ENCODE assay signal across 1 cellular context in the genomic region with DNA sequence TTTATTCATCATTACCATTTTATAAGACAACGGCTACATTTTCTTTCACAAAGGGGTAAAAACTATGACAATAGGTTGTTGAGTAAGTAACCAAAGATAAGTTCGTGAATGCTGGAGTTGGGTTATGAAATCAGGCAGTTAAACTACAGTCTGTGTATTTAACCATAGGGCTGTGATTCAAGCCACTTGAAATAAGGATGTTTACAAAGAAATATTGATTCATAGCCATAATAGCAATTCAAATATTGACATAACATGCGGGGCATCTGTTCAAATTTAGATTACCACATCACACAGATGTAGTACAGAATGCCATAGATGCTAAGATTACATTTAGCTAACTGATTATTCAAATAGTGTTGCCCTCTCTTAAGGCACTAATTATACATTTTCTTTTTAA.
A peak's percentile ranks its signal among the peaks of the same experiment; 100 is the strongest.
TF ChIP-seq lines count a peak whose summit lies in the region.

No MANE protein-coding gene starts in this region.

TF ChIP-seq in HepG2, 621 proteins besides CTCF, POLR2A, EP300 and RAD21 (continued from another document and continues in another):
- TF ChIP-seq ZNF652 (CRISPR knock-in tag; IDR thresholded peaks at IDR 0.05; ENCODE audit: borderline replicate concordance, low read depth), result no peak
- TF ChIP-seq ZNF605 (CRISPR knock-in tag; IDR thresholded peaks at IDR 0.05), result no peak
- no peak for TF ChIP-seq ZNF644 (CRISPR knock-in tag; IDR thresholded peaks at IDR 0.05; ENCODE audit: low read depth)
- TF ChIP-seq ESRRA (CRISPR knock-in tag; IDR thresholded peaks at IDR 0.05; ENCODE audit: low read depth), result no peak
- TF ChIP-seq ZFP1 (CRISPR knock-in tag; IDR thresholded peaks at IDR 0.05), result no peak
- no peak for TF ChIP-seq TP53 (CRISPR knock-in tag; conservative IDR thresholded peaks at IDR 0.05)
- TF ChIP-seq, protein P1, sequence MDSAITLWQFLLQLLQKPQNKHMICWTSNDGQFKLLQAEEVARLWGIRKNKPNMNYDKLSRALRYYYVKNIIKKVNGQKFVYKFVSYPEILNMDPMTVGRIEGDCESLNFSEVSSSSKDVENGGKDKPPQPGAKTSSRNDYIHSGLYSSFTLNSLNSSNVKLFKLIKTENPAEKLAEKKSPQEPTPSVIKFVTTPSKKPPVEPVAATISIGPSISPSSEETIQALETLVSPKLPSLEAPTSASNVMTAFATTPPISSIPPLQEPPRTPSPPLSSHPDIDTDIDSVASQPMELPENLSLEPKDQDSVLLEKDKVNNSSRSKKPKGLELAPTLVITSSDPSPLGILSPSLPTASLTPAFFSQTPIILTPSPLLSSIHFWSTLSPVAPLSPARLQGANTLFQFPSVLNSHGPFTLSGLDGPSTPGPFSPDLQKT (CRISPR knock-in tag; IDR thresholded peaks at IDR 0.05; ENCODE audit: borderline replicate concordance), result no peak
- TF ChIP-seq ZMAT3 (CRISPR knock-in tag; conservative IDR thresholded peaks at IDR 0.05), result no peak
- no peak for TF ChIP-seq ZNF232 (CRISPR knock-in tag; IDR thresholded peaks at IDR 0.05; ENCODE audit: borderline replicate concordance)
- TF ChIP-seq ZNF230 (CRISPR knock-in tag; IDR thresholded peaks at IDR 0.05), result no peak
- no peak for TF ChIP-seq HOXD1 (CRISPR knock-in tag; IDR thresholded peaks at IDR 0.05)
- no peak for TF ChIP-seq BHLHE40 (IDR thresholded peaks at IDR 0.05; ENCODE audit: low read length)
- 0 out of 2 replicates have a peak, but pooled peaks have one; percentile 17 for TF ChIP-seq RXRB (CRISPR knock-in tag; IDR thresholded peaks at IDR 0.05; ENCODE audit: borderline replicate concordance)
- no peak for TF ChIP-seq MEIS2 (CRISPR knock-in tag; IDR thresholded peaks at IDR 0.05)
- no peak for TF ChIP-seq ZNF10 (CRISPR knock-in tag; IDR thresholded peaks at IDR 0.05; ENCODE audit: borderline replicate concordance, low read depth)
- TF ChIP-seq KAT8 (CRISPR knock-in tag; IDR thresholded peaks at IDR 0.05), result no peak
- TF ChIP-seq PHB2 (IDR thresholded peaks at IDR 0.05; ENCODE audit: partially characterized antibody), result no peak
- no peak for TF ChIP-seq ZNF234 (CRISPR knock-in tag; conservative IDR thresholded peaks at IDR 0.05)
- TF ChIP-seq ZNF17 (CRISPR knock-in tag; IDR thresholded peaks at IDR 0.05), result no peak
- no peak for TF ChIP-seq RFXANK (CRISPR knock-in tag; IDR thresholded peaks at IDR 0.05)
- TF ChIP-seq, protein P2, sequence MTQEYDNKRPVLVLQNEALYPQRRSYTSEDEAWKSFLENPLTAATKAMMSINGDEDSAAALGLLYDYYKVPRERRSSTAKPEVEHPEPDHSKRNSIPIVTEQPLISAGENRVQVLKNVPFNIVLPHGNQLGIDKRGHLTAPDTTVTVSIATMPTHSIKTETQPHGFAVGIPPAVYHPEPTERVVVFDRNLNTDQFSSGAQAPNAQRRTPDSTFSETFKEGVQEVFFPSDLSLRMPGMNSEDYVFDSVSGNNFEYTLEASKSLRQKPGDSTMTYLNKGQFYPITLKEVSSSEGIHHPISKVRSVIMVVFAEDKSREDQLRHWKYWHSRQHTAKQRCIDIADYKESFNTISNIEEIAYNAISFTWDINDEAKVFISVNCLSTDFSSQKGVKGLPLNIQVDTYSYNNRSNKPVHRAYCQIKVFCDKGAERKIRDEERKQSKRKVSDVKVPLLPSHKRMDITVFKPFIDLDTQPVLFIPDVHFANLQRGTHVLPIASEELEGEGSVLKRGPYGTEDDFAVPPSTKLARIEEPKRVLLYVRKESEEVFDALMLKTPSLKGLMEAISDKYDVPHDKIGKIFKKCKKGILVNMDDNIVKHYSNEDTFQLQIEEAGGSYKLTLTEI (CRISPR knock-in tag; conservative IDR thresholded peaks at IDR 0.05), result no peak
- TF ChIP-seq, protein P3, sequence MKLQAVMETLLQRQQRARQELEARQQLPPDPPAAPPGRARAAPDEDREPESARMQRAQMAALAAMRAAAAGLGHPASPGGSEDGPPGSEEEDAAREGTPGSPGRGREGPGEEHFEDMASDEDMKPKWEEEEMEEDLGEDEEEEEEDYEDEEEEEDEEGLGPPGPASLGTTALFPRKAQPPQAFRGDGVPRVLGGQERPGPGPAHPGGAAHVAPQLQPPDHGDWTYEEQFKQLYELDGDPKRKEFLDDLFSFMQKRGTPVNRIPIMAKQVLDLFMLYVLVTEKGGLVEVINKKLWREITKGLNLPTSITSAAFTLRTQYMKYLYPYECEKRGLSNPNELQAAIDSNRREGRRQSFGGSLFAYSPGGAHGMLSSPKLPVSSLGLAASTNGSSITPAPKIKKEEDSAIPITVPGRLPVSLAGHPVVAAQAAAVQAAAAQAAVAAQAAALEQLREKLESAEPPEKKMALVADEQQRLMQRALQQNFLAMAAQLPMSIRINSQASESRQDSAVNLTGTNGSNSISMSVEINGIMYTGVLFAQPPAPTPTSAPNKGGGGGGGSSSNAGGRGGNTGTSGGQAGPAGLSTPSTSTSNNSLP (IDR thresholded peaks at IDR 0.05; ENCODE audit: low read depth, low read length), result peak; percentile 78
- no peak for TF ChIP-seq MAZ (IDR thresholded peaks at IDR 0.05; ENCODE audit: borderline replicate concordance, low read depth, low read length)
- TF ChIP-seq MAZ (CRISPR knock-in tag; IDR thresholded peaks at IDR 0.05; ENCODE audit: low read depth), result no peak
- peak; percentile 56 for TF ChIP-seq SKI (IDR thresholded peaks at IDR 0.05; ENCODE audit: partially characterized antibody)
- peak; percentile 80; the same call in 1 of the 2 replicates for TF ChIP-seq HMG20B (CRISPR knock-in tag; conservative IDR thresholded peaks at IDR 0.05)
- TF ChIP-seq ZNF674 (CRISPR knock-in tag; IDR thresholded peaks at IDR 0.05; ENCODE audit: low read depth), result no peak
- TF ChIP-seq, protein P4, sequence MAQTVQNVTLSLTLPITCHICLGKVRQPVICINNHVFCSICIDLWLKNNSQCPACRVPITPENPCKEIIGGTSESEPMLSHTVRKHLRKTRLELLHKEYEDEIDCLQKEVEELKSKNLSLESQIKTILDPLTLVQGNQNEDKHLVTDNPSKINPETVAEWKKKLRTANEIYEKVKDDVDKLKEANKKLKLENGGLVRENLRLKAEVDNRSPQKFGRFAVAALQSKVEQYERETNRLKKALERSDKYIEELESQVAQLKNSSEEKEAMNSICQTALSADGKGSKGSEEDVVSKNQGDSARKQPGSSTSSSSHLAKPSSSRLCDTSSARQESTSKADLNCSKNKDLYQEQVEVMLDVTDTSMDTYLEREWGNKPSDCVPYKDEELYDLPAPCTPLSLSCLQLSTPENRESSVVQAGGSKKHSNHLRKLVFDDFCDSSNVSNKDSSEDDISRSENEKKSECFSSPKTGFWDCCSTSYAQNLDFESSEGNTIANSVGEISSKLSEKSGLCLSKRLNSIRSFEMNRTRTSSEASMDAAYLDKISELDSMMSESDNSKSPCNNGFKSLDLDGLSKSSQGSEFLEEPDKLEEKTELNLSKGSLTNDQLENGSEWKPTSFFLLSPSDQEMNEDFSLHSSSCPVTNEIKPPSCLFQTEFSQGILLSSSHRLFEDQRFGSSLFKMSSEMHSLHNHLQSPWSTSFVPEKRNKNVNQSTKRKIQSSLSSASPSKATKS (CRISPR knock-in tag; IDR thresholded peaks at IDR 0.05), result no peak
- peak; percentile 75; the same call in 1 of the 2 replicates for TF ChIP-seq KDM1A (CRISPR knock-in tag; IDR thresholded peaks at IDR 0.05)
- TF ChIP-seq HHEX (CRISPR knock-in tag; IDR thresholded peaks at IDR 0.05), result peak; percentile 96
- 0 out of 2 replicates have a peak, but pooled peaks have one; percentile 59 for TF ChIP-seq RNF2 (conservative IDR thresholded peaks at IDR 0.05; ENCODE audit: low read depth)
- no peak for TF ChIP-seq SOX6 (IDR thresholded peaks at IDR 0.05)
- TF ChIP-seq SOX6 (CRISPR knock-in tag; IDR thresholded peaks at IDR 0.05), result peak; percentile 91
- TF ChIP-seq, protein P5, sequence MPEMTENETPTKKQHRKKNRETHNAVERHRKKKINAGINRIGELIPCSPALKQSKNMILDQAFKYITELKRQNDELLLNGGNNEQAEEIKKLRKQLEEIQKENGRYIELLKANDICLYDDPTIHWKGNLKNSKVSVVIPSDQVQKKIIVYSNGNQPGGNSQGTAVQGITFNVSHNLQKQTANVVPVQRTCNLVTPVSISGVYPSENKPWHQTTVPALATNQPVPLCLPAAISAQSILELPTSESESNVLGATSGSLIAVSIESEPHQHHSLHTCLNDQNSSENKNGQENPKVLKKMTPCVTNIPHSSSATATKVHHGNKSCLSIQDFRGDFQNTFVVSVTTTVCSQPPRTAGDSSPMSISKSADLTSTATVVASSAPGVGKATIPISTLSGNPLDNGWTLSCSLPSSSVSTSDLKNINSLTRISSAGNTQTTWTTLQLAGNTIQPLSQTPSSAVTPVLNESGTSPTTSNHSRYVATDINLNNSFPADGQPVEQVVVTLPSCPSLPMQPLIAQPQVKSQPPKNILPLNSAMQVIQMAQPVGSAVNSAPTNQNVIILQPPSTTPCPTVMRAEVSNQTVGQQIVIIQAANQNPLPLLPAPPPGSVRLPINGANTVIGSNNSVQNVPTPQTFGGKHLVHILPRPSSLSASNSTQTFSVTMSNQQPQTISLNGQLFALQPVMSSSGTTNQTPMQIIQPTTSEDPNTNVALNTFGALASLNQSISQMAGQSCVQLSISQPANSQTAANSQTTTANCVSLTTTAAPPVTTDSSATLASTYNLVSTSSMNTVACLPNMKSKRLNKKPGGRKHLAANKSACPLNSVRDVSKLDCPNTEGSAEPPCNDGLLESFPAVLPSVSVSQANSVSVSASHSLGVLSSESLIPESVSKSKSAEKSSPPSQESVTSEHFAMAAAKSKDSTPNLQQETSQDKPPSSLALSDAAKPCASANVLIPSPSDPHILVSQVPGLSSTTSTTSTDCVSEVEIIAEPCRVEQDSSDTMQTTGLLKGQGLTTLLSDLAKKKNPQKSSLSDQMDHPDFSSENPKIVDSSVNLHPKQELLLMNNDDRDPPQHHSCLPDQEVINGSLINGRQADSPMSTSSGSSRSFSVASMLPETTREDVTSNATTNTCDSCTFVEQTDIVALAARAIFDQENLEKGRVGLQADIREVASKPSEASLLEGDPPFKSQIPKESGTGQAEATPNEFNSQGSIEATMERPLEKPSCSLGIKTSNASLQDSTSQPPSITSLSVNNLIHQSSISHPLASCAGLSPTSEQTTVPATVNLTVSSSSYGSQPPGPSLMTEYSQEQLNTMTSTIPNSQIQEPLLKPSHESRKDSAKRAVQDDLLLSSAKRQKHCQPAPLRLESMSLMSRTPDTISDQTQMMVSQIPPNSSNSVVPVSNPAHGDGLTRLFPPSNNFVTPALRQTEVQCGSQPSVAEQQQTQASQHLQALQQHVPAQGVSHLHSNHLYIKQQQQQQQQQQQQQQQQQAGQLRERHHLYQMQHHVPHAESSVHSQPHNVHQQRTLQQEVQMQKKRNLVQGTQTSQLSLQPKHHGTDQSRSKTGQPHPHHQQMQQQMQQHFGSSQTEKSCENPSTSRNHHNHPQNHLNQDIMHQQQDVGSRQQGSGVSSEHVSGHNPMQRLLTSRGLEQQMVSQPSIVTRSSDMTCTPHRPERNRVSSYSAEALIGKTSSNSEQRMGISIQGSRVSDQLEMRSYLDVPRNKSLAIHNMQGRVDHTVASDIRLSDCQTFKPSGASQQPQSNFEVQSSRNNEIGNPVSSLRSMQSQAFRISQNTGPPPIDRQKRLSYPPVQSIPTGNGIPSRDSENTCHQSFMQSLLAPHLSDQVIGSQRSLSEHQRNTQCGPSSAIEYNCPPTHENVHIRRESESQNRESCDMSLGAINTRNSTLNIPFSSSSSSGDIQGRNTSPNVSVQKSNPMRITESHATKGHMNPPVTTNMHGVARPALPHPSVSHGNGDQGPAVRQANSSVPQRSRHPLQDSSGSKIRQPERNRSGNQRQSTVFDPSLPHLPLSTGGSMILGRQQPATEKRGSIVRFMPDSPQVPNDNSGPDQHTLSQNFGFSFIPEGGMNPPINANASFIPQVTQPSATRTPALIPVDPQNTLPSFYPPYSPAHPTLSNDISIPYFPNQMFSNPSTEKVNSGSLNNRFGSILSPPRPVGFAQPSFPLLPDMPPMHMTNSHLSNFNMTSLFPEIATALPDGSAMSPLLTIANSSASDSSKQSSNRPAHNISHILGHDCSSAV (CRISPR knock-in tag; IDR thresholded peaks at IDR 0.05; ENCODE audit: borderline replicate concordance), result no peak
- no peak for TF ChIP-seq ZNF879 (CRISPR knock-in tag; IDR thresholded peaks at IDR 0.05)
- TF ChIP-seq, protein P6, sequence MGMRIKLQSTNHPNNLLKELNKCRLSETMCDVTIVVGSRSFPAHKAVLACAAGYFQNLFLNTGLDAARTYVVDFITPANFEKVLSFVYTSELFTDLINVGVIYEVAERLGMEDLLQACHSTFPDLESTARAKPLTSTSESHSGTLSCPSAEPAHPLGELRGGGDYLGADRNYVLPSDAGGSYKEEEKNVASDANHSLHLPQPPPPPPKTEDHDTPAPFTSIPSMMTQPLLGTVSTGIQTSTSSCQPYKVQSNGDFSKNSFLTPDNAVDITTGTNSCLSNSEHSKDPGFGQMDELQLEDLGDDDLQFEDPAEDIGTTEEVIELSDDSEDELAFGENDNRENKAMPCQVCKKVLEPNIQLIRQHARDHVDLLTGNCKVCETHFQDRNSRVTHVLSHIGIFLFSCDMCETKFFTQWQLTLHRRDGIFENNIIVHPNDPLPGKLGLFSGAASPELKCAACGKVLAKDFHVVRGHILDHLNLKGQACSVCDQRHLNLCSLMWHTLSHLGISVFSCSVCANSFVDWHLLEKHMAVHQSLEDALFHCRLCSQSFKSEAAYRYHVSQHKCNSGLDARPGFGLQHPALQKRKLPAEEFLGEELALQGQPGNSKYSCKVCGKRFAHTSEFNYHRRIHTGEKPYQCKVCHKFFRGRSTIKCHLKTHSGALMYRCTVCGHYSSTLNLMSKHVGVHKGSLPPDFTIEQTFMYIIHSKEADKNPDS (CRISPR knock-in tag; IDR thresholded peaks at IDR 0.05), result no peak
- no peak for TF ChIP-seq HNRNPL (IDR thresholded peaks at IDR 0.05; ENCODE audit: low read depth, low read length)
- TF ChIP-seq, protein P7, sequence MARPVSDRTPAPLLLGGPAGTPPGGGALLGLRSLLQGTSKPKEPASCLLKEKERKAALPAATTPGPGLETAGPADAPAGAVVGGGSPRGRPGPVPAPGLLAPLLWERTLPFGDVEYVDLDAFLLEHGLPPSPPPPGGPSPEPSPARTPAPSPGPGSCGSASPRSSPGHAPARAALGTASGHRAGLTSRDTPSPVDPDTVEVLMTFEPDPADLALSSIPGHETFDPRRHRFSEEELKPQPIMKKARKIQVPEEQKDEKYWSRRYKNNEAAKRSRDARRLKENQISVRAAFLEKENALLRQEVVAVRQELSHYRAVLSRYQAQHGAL (CRISPR knock-in tag; IDR thresholded peaks at IDR 0.05; ENCODE audit: not compliant biosample characterization), result no peak
- no peak for TF ChIP-seq PAX8 (CRISPR knock-in tag; IDR thresholded peaks at IDR 0.05; ENCODE audit: borderline replicate concordance)
- peak; percentile 83 for TF ChIP-seq SOX5 (CRISPR knock-in tag; IDR thresholded peaks at IDR 0.05; ENCODE audit: borderline replicate concordance)
- no peak for TF ChIP-seq PRMT3 (CRISPR knock-in tag; IDR thresholded peaks at IDR 0.05; ENCODE audit: borderline replicate concordance, low read depth)
- no peak for TF ChIP-seq HNF4G (IDR thresholded peaks at IDR 0.05; ENCODE audit: borderline replicate concordance, low read depth, low read length)
- TF ChIP-seq HNF4G (CRISPR knock-in tag; IDR thresholded peaks at IDR 0.05; ENCODE audit: borderline replicate concordance, low read depth), result no peak
- TF ChIP-seq, protein P8, sequence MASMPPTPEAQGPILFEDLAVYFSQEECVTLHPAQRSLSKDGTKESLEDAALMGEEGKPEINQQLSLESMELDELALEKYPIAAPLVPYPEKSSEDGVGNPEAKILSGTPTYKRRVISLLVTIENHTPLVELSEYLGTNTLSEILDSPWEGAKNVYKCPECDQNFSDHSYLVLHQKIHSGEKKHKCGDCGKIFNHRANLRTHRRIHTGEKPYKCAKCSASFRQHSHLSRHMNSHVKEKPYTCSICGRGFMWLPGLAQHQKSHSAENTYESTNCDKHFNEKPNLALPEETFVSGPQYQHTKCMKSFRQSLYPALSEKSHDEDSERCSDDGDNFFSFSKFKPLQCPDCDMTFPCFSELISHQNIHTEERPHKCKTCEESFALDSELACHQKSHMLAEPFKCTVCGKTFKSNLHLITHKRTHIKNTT (CRISPR knock-in tag; IDR thresholded peaks at IDR 0.05), result no peak
- TF ChIP-seq FOXA1 (IDR thresholded peaks at IDR 0.05), result peak; percentile 96
- peak; percentile 86 for TF ChIP-seq FOXA1 (CRISPR knock-in tag; IDR thresholded peaks at IDR 0.05)
- peak; percentile 98 for TF ChIP-seq TBX3 (IDR thresholded peaks at IDR 0.05; ENCODE audit: borderline replicate concordance)
